8 cellular contexts compared by ENCODE assay signal in the genomic region with DNA sequence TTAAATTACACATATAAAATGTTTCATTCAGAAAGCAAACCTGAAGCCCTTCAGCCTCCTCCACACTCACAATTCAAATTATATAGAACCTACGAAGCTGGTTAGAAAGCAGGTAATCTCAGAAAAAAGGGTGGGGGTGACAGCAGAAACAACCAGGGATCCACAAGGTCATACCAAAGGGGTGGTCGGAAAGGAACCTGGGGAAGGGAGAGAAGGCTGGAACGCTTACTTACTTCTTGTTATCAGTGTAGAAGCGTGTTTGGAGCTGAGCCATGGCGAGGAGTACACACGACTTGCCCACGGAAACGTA. TPM values are rescaled to one million over a fixed set of nuclear protein-coding genes. Genes with fewer than 3 reads are reported as not detected.
DNase-seq lines count a peak whose midpoint lies in the region; ATAC-seq and TF ChIP-seq lines count a peak whose summit lies in the region.

No MANE protein-coding gene starts in this region.

- H3K23ac ChIP-seq in IMR-90 (ENCODE audit: low read depth, low read length), result peak overlapping the region; percentile 93

- CTCF ChIA-PET in IMR-90 (lab: Yijun Ruan, JAX), result interaction anchor here (0.7 to 1.1 kb wide), 2 partner anchors 322 to 1485 kb away, joined by 3 read pairs; no protein-coding TSS in a partner anchor

- 0 out of 2 replicates have a peak, but pooled peaks cover 2% of the 10 kb centered on the region for H3K36me3 ChIP-seq in IMR-90 (ENCODE audit: control insufficient read depth, insufficient read depth, low read length)

- TF ChIP-seq CTCF in IMR-90 (conservative IDR thresholded peaks at IDR 0.05; ENCODE audit: low read depth, low read length), result no peak
- no peak for TF ChIP-seq CTCF in nephron (IDR thresholded peaks at IDR 0.05; ENCODE audit: unreplicated experiment in 3 of 3)

- H3K9me1 ChIP-seq in IMR-90 (ENCODE audit: insufficient read depth, low read length), result no peaks in the 10 kb centered on the region

- H4K91ac ChIP-seq in IMR-90 (ENCODE audit: insufficient read depth, low read depth, low read length), result peak overlapping the region; percentile 62

- DNase-seq in IMR-90 (no peak), DMS153 (lab: John Stamatoyannopoulos, UW) (no peak), NCI-H1105 (lab: John Stamatoyannopoulos, UW) (no peak)

- peak overlapping the region; percentile 70 for H3K4me3 ChIP-seq in IMR-90 (ENCODE audit: insufficient read depth, low read depth, low read length)

- H4K20me1 ChIP-seq in IMR-90 (ENCODE audit: insufficient read depth, low read length), result no peaks in the 10 kb centered on the region

- intact Hi-C loops in IMR-90 (cut with micrococcal nuclease), result no loop called here
- intact Hi-C loops in dendritic cell treated with granulocyte-macrophage colony-stimulating factor and Interleukin-4, amounts not matched to agents 40 ng/mL and 50 ng/mL, for 4 days (cut with micrococcal nuclease), result loop anchor here (5.0 kb wide), 4 partner anchors 39 to 534 kb away; partner anchors contain the start of genes BMPR2, CYP20A1 and ICA1L

- ATAC-seq in GM19324 (IDR thresholded peaks at IDR 0.05; ENCODE audit: low FRiP score, unreplicated experiment) (peak; percentile 22), IMR-90 (ENCODE audit: low read depth) (peak; percentile 7), HG03097 (IDR thresholded peaks at IDR 0.05; ENCODE audit: low FRiP score, unreplicated experiment) (no peak), GM21619 (IDR thresholded peaks at IDR 0.05; ENCODE audit: unreplicated experiment) (no peak)

- dilution Hi-C loops in IMR-90 (cut with HindIII; ENCODE audit: low sequenced_read_pairs, unreplicated experiment), result no loop called here

- H3K18ac ChIP-seq in IMR-90 (ENCODE audit: low read depth, low read length), result no peak overlapping the region

- H3K4ac ChIP-seq in IMR-90 (ENCODE audit: low read depth, low read length), result peak overlapping the region; percentile 67

- H4K5ac ChIP-seq in IMR-90 (ENCODE audit: low read depth, low read length), result peak overlapping the region; percentile 21; the same call in 1 of the 2 replicates

- H3K9me3 Mint-ChIP-seq in dendritic cell treated with granulocyte-macrophage colony-stimulating factor and Interleukin-4, amounts not matched to agents 40 ng/mL and 50 ng/mL, for 4 days, result no peaks in the 10 kb centered on the region
- no peaks in the 10 kb centered on the region for H3K9me3 Mint-ChIP-seq in nephron

- H3K4me1 ChIP-seq in IMR-90 (ENCODE audit: control insufficient read depth, insufficient read depth, low read length), result peaks cover 2% of the 10 kb centered on the region; the same call in 1 of the 2 replicates

- peak overlapping the region; percentile 98 for H3K4me3 Mint-ChIP-seq in dendritic cell treated with granulocyte-macrophage colony-stimulating factor and Interleukin-4, amounts not matched to agents 40 ng/mL and 50 ng/mL, for 4 days
- peak overlapping the region; percentile 95 to 99 (median 98) for H3K4me3 Mint-ChIP-seq in nephron

- peaks cover 23% of the 10 kb centered on the region for H3K36me3 Mint-ChIP-seq in dendritic cell treated with granulocyte-macrophage colony-stimulating factor and Interleukin-4, amounts not matched to agents 40 ng/mL and 50 ng/mL, for 4 days (ENCODE audit: low read depth)
- H3K36me3 Mint-ChIP-seq in nephron (ENCODE audit: low read depth), result peaks cover 29% of the 10 kb centered on the region

- peak overlapping the region; percentile 68 for H2BK120ac ChIP-seq in IMR-90 (ENCODE audit: low read depth, low read length)

- H3K56ac ChIP-seq in IMR-90 (ENCODE audit: extremely low read depth, insufficient read depth, low read length), result peak overlapping the region; percentile 60; the same call in 1 of the 2 replicates

- 0% methylated on average over 4 of the region's 8 CpGs; no CpG with 5 or more reads in 1 of the 2 experiments for WGBS in IMR-90 (ENCODE audit: extremely low coverage in 2 of 2, insufficient read length in 1 of 2), 2 experiments

- peak overlapping the region; percentile 94 for H2AFZ ChIP-seq in IMR-90 (replicated peaks; ENCODE audit: low read length, poor library complexity)

- no peaks in the 10 kb centered on the region for H3K27me3 ChIP-seq in IMR-90 (ENCODE audit: control insufficient read depth, insufficient read depth, low read length)

- peak overlapping the region; percentile 14; the same call in 1 of the 2 replicates for H2AK5ac ChIP-seq in IMR-90 (ENCODE audit: low read depth, low read length)

- TF ChIP-seq POLR2A in IMR-90 (IDR thresholded peaks at IDR 0.05; ENCODE audit: low read depth, low read length), result no peak

- H3K9ac ChIP-seq in IMR-90 (ENCODE audit: low read depth, low read length), result peak overlapping the region; percentile 94

- H3K79me1 ChIP-seq in IMR-90 (ENCODE audit: low read depth in 1 of 2, low read length in 2 of 2), result peaks cover 8 to 21% of the 10 kb centered on the region in 2 experiments

- no peak overlapping the region; the same call in 2 of the 3 replicates for H2BK15ac ChIP-seq in IMR-90 (ENCODE audit: low read depth, low read length)

- in situ Hi-C loops in IMR-90 (cut with MboI; ENCODE audit: low sequenced_read_pairs), result no loop called here

- H3K4me1 Mint-ChIP-seq in dendritic cell treated with granulocyte-macrophage colony-stimulating factor and Interleukin-4, amounts not matched to agents 40 ng/mL and 50 ng/mL, for 4 days (ENCODE audit: low read depth), result peaks cover 23% of the 10 kb centered on the region
- H3K4me1 Mint-ChIP-seq in nephron, result peaks cover 17% of the 10 kb centered on the region

- no TSS peak for BruUV-seq in IMR-90 (replicated peaks; lab: Mats Ljungman, UMichigan)

- no peak for TF ChIP-seq RAD21 in IMR-90 (IDR thresholded peaks at IDR 0.05; ENCODE audit: low read length)

- peak overlapping the region; percentile 86 for H3K14ac ChIP-seq in IMR-90 (replicated peaks; ENCODE audit: low read depth, low read length)

- 0 out of 2 replicates have a peak overlapping the region, but pooled peaks have one; percentile 15 for H2BK20ac ChIP-seq in IMR-90 (ENCODE audit: low read depth, low read length)

- H3K9me3 ChIP-seq in IMR-90 (ENCODE audit: control insufficient read depth, insufficient read depth, low read length), result no peaks in the 10 kb centered on the region

- H2BK5ac ChIP-seq in IMR-90 (ENCODE audit: low read depth, low read length, poor library complexity, severe bottlenecking), result peak overlapping the region; percentile 15

- H3K27me3 Mint-ChIP-seq in dendritic cell treated with granulocyte-macrophage colony-stimulating factor and Interleukin-4, amounts not matched to agents 40 ng/mL and 50 ng/mL, for 4 days, result no peaks in the 10 kb centered on the region
- no peaks in the 10 kb centered on the region for H3K27me3 Mint-ChIP-seq in nephron (ENCODE audit: low read depth)

- POLR2A ChIA-PET in IMR-90 (lab: Charles Lee; ENCODE audit: unreplicated experiment), result no interaction called here

- peak overlapping the region; percentile 84 for H2AK9ac ChIP-seq in IMR-90 (replicated peaks; ENCODE audit: low read depth, low read length, poor library complexity)

- peak overlapping the region; percentile 18 for H3K27ac ChIP-seq in IMR-90 (ENCODE audit: insufficient read depth, low read length)

- H4K8ac ChIP-seq in IMR-90 (ENCODE audit: low read depth in 2 of 2, low read length in 2 of 2), result peak overlapping the region; percentile 68 to 99

- peak overlapping the region; percentile 87 for H3K27ac Mint-ChIP-seq in dendritic cell treated with granulocyte-macrophage colony-stimulating factor and Interleukin-4, amounts not matched to agents 40 ng/mL and 50 ng/mL, for 4 days
- H3K27ac Mint-ChIP-seq in nephron, result peak overlapping the region; percentile 97 to 99 (median 98)

- peak overlapping the region; percentile 61 for H3K4me2 ChIP-seq in IMR-90 (ENCODE audit: low read depth, low read length)

TF ChIP-seq in IMR-90, 13 proteins besides CTCF, POLR2A, EP300 and RAD21 (continues in another document):
- TF ChIP-seq FOS (IDR thresholded peaks at IDR 0.05; ENCODE audit: low read depth, low read length) (no peak), NFE2L2 (IDR thresholded peaks at IDR 0.05; ENCODE audit: low read depth, low read length) (no peak), SMC3 (IDR thresholded peaks at IDR 0.05; ENCODE audit: low read depth, low read length) (no peak), USF2 (IDR thresholded peaks at IDR 0.05; ENCODE audit: low read depth, low read length) (no peak), CEBPB (IDR thresholded peaks at IDR 0.05; ENCODE audit: low read depth, low read length) (no peak), RCOR1 (IDR thresholded peaks at IDR 0.05; ENCODE audit: insufficient replicate concordance, low read length) (no peak), CHD1 (IDR thresholded peaks at IDR 0.05; ENCODE audit: low read depth, low read length) (no peak), MXI1 (IDR thresholded peaks at IDR 0.05; ENCODE audit: borderline replicate concordance, low read depth, low read length) (no peak)
- TF ChIP-seq, protein P1, sequence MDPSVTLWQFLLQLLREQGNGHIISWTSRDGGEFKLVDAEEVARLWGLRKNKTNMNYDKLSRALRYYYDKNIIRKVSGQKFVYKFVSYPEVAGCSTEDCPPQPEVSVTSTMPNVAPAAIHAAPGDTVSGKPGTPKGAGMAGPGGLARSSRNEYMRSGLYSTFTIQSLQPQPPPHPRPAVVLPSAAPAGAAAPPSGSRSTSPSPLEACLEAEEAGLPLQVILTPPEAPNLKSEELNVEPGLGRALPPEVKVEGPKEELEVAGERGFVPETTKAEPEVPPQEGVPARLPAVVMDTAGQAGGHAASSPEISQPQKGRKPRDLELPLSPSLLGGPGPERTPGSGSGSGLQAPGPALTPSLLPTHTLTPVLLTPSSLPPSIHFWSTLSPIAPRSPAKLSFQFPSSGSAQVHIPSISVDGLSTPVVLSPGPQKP (IDR thresholded peaks at IDR 0.05; ENCODE audit: borderline replicate concordance, low read depth, low read length), result no peak

RNA-seq across cellular contexts. Expression of gene WDR12, which starts 0.3 kb away (rescaled TPM):
- 8.6 and 12.2 TPM in 2 replicates for total RNA-seq in IMR-90 (2012; rRNA removed)
- 11.1 and 17.0 TPM in 2 replicates for polyA plus RNA-seq in IMR-90 (2012; rRNA removed)
- 1.4 and 2.0 TPM in 2 replicates for polyA plus RNA-seq in IMR-90 (2012; cell fraction: cytosol; rRNA removed)
- polyA plus RNA-seq in IMR-90 (2012; cell fraction: nucleus; rRNA removed; ENCODE audit: low replicate concordance), result 2.6 and 13.2 TPM in 2 replicates

RNA-seq across cellular contexts. Expression of gene CARF, which starts 0.9 kb away (rescaled TPM):
- 3.1 and 5.6 TPM in 2 replicates for total RNA-seq in IMR-90 (2012; rRNA removed)
- polyA plus RNA-seq in IMR-90 (2012; rRNA removed), result 2.4 and 2.7 TPM in 2 replicates
- 0.28 and 0.35 TPM in 2 replicates for polyA plus RNA-seq in IMR-90 (2012; cell fraction: cytosol; rRNA removed)
- 0.89 and 12.0 TPM in 2 replicates for polyA plus RNA-seq in IMR-90 (2012; cell fraction: nucleus; rRNA removed; ENCODE audit: low replicate concordance)

RNA-seq across cellular contexts. Expression of gene ICA1L, which starts 39.6 kb away (rescaled TPM):
- total RNA-seq in IMR-90 (2012; rRNA removed), result 1.8 and 1.9 TPM in 2 replicates
- 1.7 and 1.8 TPM in 2 replicates for polyA plus RNA-seq in IMR-90 (2012; rRNA removed)
- polyA plus RNA-seq in IMR-90 (2012; cell fraction: cytosol; rRNA removed), result 0.34 and 0.48 TPM in 2 replicates
- 1.6 and 9.3 TPM in 2 replicates for polyA plus RNA-seq in IMR-90 (2012; cell fraction: nucleus; rRNA removed; ENCODE audit: low replicate concordance)

Comparison
In these comparisons a context has a peak if more than half of its experiments do, and no peak if none do; other contexts are left out.
1. ATAC-seq: peak in GM19324 (single experiment) and IMR-90 (single experiment); none in HG03097 (single experiment) and GM21619 (single experiment).